In the genomic region with DNA sequence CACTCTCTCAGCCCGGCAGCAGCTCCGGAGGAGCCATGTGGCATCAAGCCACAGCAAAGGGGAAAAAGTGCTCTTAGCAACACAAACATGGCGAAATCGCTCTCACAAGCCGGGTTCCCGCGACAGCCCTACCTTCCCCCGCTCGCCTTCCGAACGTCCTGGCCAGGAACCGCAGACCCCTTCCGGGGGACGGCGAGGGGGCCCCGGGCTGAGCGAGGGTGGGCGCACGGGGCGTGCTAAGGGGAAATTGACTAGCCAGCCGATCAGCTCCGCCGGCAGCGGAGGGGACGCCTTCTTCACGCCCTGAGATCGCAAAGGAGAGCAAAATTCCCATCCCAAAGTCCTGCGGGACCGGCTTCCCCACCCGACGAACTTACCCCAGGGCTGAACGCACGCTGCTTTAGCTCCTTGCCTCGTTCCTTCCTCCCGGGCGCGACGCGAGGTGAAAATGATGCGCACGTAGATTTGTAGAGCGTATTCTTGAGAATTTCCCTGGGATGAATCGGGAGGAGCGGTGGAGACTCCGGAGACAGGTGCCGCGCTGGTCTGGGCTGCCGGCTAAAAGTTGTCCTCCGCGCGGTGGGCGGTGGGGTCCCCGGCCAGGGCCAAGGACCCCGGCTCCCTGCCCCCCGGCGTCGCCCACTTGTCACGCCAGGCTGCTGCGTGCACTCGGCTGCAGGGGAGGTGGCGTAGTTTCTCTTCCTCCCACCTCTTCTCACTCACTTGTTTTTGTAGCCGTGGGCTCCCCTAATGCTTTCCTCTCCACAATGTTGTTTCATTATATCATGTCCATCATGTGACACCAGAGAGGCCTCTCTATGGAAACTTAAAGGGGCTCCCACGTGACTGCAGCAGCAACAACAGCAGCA, we compare ENCODE assay signal across 8 cellular contexts.
DNase-seq lines count a peak whose midpoint lies in the region; ATAC-seq and TF ChIP-seq lines count a peak whose summit lies in the region.

No MANE protein-coding gene starts in this region.

- H3K27ac ChIP-seq in neutrophil (peak overlapping the region; percentile 99), thoracic aorta (peak overlapping the region; percentile 99 to 100)

- TF ChIP-seq CTCF in neutrophil (IDR thresholded peaks at IDR 0.05) (no peak), thoracic aorta (IDR thresholded peaks at IDR 0.05) (no peak)

- H3K27me3 ChIP-seq in neutrophil (no peaks in the 10 kb centered on the region), thoracic aorta (replicated peaks; ENCODE audit: insufficient read depth) (no peaks in the 10 kb centered on the region)

- H3K9me3 ChIP-seq in neutrophil (no peaks in the 10 kb centered on the region), thoracic aorta (no peaks in the 10 kb centered on the region)

- ATAC-seq in GM21576 (IDR thresholded peaks at IDR 0.05; ENCODE audit: unreplicated experiment): peak; percentile 46
- ATAC-seq in thoracic aorta (ENCODE audit: insufficient number of reproducible peaks, low FRiP score, low read depth): peak; percentile 6

- H3K36me3 ChIP-seq in neutrophil (peaks cover 24% of the 10 kb centered on the region), thoracic aorta (no peaks in the 10 kb centered on the region)

- H3K4me3 ChIP-seq in neutrophil (ENCODE audit: low read depth in 1 of 2, low read length in 1 of 2) (peak overlapping the region; percentile 86 to 99), thoracic aorta (peak overlapping the region; percentile 97)

- TF ChIP-seq EP300 in Ishikawa (IDR thresholded peaks at IDR 0.05; ENCODE audit: borderline replicate concordance): no peak

- TF ChIP-seq RAD21 in Ishikawa (IDR thresholded peaks at IDR 0.05; ENCODE audit: low read depth): no peak

- DNase-seq in Daoy (ENCODE audit: low read depth) (peak; percentile 85), SHP77 (lab: John Stamatoyannopoulos, UW) (peak; percentile 60 to 80), foreskin melanocyte (peak; percentile 80), thoracic aorta (ENCODE audit: low spot score) (peak; percentile 28)
- DNase-seq in activated naive CD4-positive, alpha-beta T cell (lab: John Stamatoyannopoulos, UW): peak; percentile 33 to 59 (median 42)

- peaks cover 50 to 57% of the 10 kb centered on the region in 2 experiments for H3K4me1 ChIP-seq in neutrophil (ENCODE audit: control insufficient read depth in 1 of 2, insufficient read depth in 1 of 2, low read depth in 1 of 2, low read length in 1 of 2)
- H3K4me1 ChIP-seq in thoracic aorta (ENCODE audit: control insufficient read depth in 1 of 2, low read depth in 2 of 2): peaks cover 25 to 41% of the 10 kb centered on the region in 2 donors

TF ChIP-seq in Ishikawa, 13 proteins besides CTCF, POLR2A, EP300 and RAD21:
- TF ChIP-seq EGR1 (IDR thresholded peaks at IDR 0.05): no peak
- TF ChIP-seq TAF1 (IDR thresholded peaks at IDR 0.05; ENCODE audit: low read depth): no peak
- TF ChIP-seq, protein P1, sequence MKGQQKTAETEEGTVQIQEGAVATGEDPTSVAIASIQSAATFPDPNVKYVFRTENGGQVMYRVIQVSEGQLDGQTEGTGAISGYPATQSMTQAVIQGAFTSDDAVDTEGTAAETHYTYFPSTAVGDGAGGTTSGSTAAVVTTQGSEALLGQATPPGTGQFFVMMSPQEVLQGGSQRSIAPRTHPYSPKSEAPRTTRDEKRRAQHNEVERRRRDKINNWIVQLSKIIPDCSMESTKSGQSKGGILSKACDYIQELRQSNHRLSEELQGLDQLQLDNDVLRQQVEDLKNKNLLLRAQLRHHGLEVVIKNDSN (IDR thresholded peaks at IDR 0.05): peak; percentile 95
- TF ChIP-seq TCF12 (IDR thresholded peaks at IDR 0.05; ENCODE audit: low read depth): peak; percentile 14; the same call in 1 of the 2 replicates
- peak; percentile 10; the same call in 1 of the 2 replicates for TF ChIP-seq CEBPB (IDR thresholded peaks at IDR 0.05)
- TF ChIP-seq CREB1 (IDR thresholded peaks at IDR 0.05; ENCODE audit: low read depth): no peak
- TF ChIP-seq YY1 (IDR thresholded peaks at IDR 0.05; ENCODE audit: low read depth): peak; percentile 60
- no peak for TF ChIP-seq TEAD4 (IDR thresholded peaks at IDR 0.05)
- TF ChIP-seq NFIC (IDR thresholded peaks at IDR 0.05): no peak
- peak; percentile 92 for TF ChIP-seq ZBTB7A (IDR thresholded peaks at IDR 0.05; ENCODE audit: low read depth)
- TF ChIP-seq FOXM1 (IDR thresholded peaks at IDR 0.05; ENCODE audit: borderline replicate concordance, low read depth): no peak
- TF ChIP-seq, protein P2, sequence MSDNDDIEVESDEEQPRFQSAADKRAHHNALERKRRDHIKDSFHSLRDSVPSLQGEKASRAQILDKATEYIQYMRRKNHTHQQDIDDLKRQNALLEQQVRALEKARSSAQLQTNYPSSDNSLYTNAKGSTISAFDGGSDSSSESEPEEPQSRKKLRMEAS (IDR thresholded peaks at IDR 0.05): peak; percentile 61; the same call in 1 of the 2 replicates
- TF ChIP-seq, protein P3, sequence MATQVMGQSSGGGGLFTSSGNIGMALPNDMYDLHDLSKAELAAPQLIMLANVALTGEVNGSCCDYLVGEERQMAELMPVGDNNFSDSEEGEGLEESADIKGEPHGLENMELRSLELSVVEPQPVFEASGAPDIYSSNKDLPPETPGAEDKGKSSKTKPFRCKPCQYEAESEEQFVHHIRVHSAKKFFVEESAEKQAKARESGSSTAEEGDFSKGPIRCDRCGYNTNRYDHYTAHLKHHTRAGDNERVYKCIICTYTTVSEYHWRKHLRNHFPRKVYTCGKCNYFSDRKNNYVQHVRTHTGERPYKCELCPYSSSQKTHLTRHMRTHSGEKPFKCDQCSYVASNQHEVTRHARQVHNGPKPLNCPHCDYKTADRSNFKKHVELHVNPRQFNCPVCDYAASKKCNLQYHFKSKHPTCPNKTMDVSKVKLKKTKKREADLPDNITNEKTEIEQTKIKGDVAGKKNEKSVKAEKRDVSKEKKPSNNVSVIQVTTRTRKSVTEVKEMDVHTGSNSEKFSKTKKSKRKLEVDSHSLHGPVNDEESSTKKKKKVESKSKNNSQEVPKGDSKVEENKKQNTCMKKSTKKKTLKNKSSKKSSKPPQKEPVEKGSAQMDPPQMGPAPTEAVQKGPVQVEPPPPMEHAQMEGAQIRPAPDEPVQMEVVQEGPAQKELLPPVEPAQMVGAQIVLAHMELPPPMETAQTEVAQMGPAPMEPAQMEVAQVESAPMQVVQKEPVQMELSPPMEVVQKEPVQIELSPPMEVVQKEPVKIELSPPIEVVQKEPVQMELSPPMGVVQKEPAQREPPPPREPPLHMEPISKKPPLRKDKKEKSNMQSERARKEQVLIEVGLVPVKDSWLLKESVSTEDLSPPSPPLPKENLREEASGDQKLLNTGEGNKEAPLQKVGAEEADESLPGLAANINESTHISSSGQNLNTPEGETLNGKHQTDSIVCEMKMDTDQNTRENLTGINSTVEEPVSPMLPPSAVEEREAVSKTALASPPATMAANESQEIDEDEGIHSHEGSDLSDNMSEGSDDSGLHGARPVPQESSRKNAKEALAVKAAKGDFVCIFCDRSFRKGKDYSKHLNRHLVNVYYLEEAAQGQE (IDR thresholded peaks at IDR 0.05; ENCODE audit: low read depth): no peak

Comparison
In these comparisons a context has a peak if more than half of its experiments do, and no peak if none do; other contexts are left out.
1. Peak in every context shown above with its lines: DNase-seq, ATAC-seq, H3K4me3 ChIP-seq and H3K27ac ChIP-seq.
2. DNase-seq: peak in every context shown above with its lines; median percentile 85 in Daoy; 80 in foreskin melanocyte; 70 in SHP77; 42 in activated naive CD4-positive, alpha-beta T cell; 28 in thoracic aorta.